In genomic region chr12:44674866-44675265, GRCh38 we compare ENCODE assay signal across 15 cellular contexts.
"Had no signal": no experiment of that assay in that cellular context is flagged by ENCODE, and none has a peak within 500 bp of the region (broad histone marks: within the 10 kb centered on the region; RNA-seq: fewer than 3 reads in every experiment).

No MANE protein-coding gene starts in this region.

- H3K27ac ChIP-seq: foreskin keratinocyte, heart left ventricle, pancreas, tibial artery, vagina had no signal

- H3K4me1 ChIP-seq: foreskin keratinocyte, heart left ventricle, pancreas, tibial artery, vagina had no signal

- H3K9me3 ChIP-seq: pancreas, tibial artery, vagina had no signal

- FAIRE-seq: pancreas had no signal

- DNase-seq: activated CD4-positive, alpha-beta T cell treated with anti-CD3 and anti-CD28 coated beads, Interleukin-2, amount 50 U/mL, for 1 hour; activated CD8-positive, alpha-beta memory T cell treated with anti-CD3 and anti-CD28 coated beads for 24 hours; activated naive CD8-positive, alpha-beta T cell treated with anti-CD3 and anti-CD28 coated beads for 36 hours; amygdala; cerebellar nuclear complex; effector CD8-positive, alpha-beta T cell; foreskin keratinocyte; heart left ventricle; left colon; pancreas; stimulated activated CD4-positive, alpha-beta T cell treated with anti-CD3 and anti-CD28 coated beads, Interleukin-2, amount 100 ng/mL, for 48 hours; tibial artery had no signal

- H3K27me3 ChIP-seq: foreskin keratinocyte, heart left ventricle, pancreas, tibial artery, vagina had no signal

- H3K4me3 ChIP-seq: heart left ventricle, lung, pancreas, tibial artery, vagina had no signal

- H3K36me3 ChIP-seq: heart left ventricle, pancreas, tibial artery, vagina had no signal

- ATAC-seq: foreskin keratinocyte; heart left ventricle; left colon; pancreas; stimulated activated memory B cell treated with anti-CD40 and anti-IgM and Interleukin-4, amounts not matched to agents 10 μg/mL and 1 μg/mL and 100 μg/mL, for 72 hours had no signal
